In genomic region chr7:71343039-71343438, GRCh38 we compare ENCODE assay signal across 19 cellular contexts.
DNase-seq lines count a peak whose midpoint lies in the region; ATAC-seq, FAIRE-seq and TF ChIP-seq lines count a peak whose summit lies in the region.
"Had no signal": no experiment of that assay in that cellular context is flagged by ENCODE, and none has a peak within 500 bp of the region (broad histone marks: within the 10 kb centered on the region; RNA-seq: fewer than 3 reads in every experiment).

No MANE protein-coding gene starts in this region.

- no peak overlapping the region for H3K4me3 Mint-ChIP-seq in WTC11
- no peak overlapping the region for H3K4me3 Mint-ChIP-seq in neural progenitor cell
- H3K4me3 Mint-ChIP-seq: CD4-positive, alpha-beta memory T cell had no signal

- H4K20me1 ChIP-seq in neural progenitor cell (ENCODE audit: low read depth): no peaks in the 10 kb centered on the region

- POLR2A ChIA-PET in WTC11 (lab: Charles Lee): interaction anchor here (0.5 kb wide), 1 partner anchor 129 kb away, joined by 3 read pairs; no protein-coding TSS in a partner anchor

- peak overlapping the region; percentile 14 for H3K27ac ChIP-seq in neural progenitor cell
- H3K27ac ChIP-seq: GM23248 had no signal

- H3K9me3 Mint-ChIP-seq in WTC11 (peaks cover 28% of the 10 kb centered on the region), neural progenitor cell (peaks cover 8% of the 10 kb centered on the region)

- peaks cover 6% of the 10 kb centered on the region for H3K36me3 ChIP-seq in neural progenitor cell

- no peak overlapping the region for H3K4me3 ChIP-seq in neural progenitor cell
- H3K4me3 ChIP-seq: GM23248 had no signal

- H3K36me3 Mint-ChIP-seq in WTC11: peaks cover 37% of the 10 kb centered on the region
- peaks cover 4% of the 10 kb centered on the region for H3K36me3 Mint-ChIP-seq in neural progenitor cell
- H3K36me3 Mint-ChIP-seq: CD4-positive, alpha-beta memory T cell had no signal

- H3K9me3 ChIP-seq in neural progenitor cell (ENCODE audit: low read depth): peaks cover 6% of the 10 kb centered on the region

- H3K9ac ChIP-seq in neural progenitor cell: no peak overlapping the region
- H3K9ac ChIP-seq: GM23248 had no signal

- peaks cover 20% of the 10 kb centered on the region for H3K79me2 ChIP-seq in neural progenitor cell (ENCODE audit: low read depth)

- no peak overlapping the region for H2AFZ ChIP-seq in neural progenitor cell (replicated peaks)
- H2AFZ ChIP-seq: GM23248 had no signal

- peaks cover 5% of the 10 kb centered on the region for H3F3A ChIP-seq in neural progenitor cell (ENCODE audit: low read depth)

- no peak overlapping the region for H3K4me2 ChIP-seq in neural progenitor cell

- FAIRE-seq in D721Med (lab: Jason Lieb, UNC): no peak
- FAIRE-seq: G401.6, GM12892, H1 had no signal

- TF ChIP-seq CTCF in D721Med (IDR thresholded peaks at IDR 0.05; ENCODE audit: insufficient read depth, missing control alignments): no peak
- no peak for TF ChIP-seq CTCF in WTC11 (IDR thresholded peaks at IDR 0.05)
- TF ChIP-seq CTCF in neural progenitor cell (IDR thresholded peaks at IDR 0.05): no peak

- peaks cover 64% of the 10 kb centered on the region for H3K4me1 Mint-ChIP-seq in WTC11
- no peaks in the 10 kb centered on the region for H3K4me1 Mint-ChIP-seq in neural progenitor cell
- H3K4me1 Mint-ChIP-seq: CD4-positive, alpha-beta memory T cell had no signal

- H3K27me3 Mint-ChIP-seq in WTC11 (ENCODE audit: low read depth) (no peaks in the 10 kb centered on the region), neural progenitor cell (ENCODE audit: insufficient read depth, low read depth) (no peaks in the 10 kb centered on the region)
- H3K27me3 Mint-ChIP-seq: CD4-positive, alpha-beta memory T cell had no signal

- no peaks in the 10 kb centered on the region for H3K27me3 ChIP-seq in neural progenitor cell

- DNase-seq in NCI-H82 (lab: John Stamatoyannopoulos, UW) (peak; percentile 23), NCI-H82 treated with DMSO at 0.1 percent for 48 hours (lab: John Stamatoyannopoulos, UW; ENCODE audit: unreplicated experiment) (no peak), D721Med (ENCODE audit: insufficient read length, low spot score) (peak; percentile 22), WTC11 (ENCODE audit: low spot score) (no peak), neural progenitor cell (ENCODE audit: low spot score) (no peak), SIG-M5 (lab: John Stamatoyannopoulos, UW) (no peak)
- DNase-seq: C1 segment of cervical spinal cord; Calu3; CD4-positive, alpha-beta memory T cell; COR-L47; DMS153; DND-41; GM23248; H7; HCEC 1CT had no signal

- no peaks in the 10 kb centered on the region for H3K4me1 ChIP-seq in neural progenitor cell

- CTCF ChIA-PET in WTC11 (lab: Charles Lee): interaction anchor here (1.4 kb wide), 1 partner anchor 390 kb away, joined by 3 read pairs; no protein-coding TSS in a partner anchor

- peak overlapping the region; percentile 55; the same call in 1 of the 2 replicates for H3K27ac Mint-ChIP-seq in WTC11
- no peak overlapping the region for H3K27ac Mint-ChIP-seq in neural progenitor cell
- H3K27ac Mint-ChIP-seq: CD4-positive, alpha-beta memory T cell had no signal

- peak; percentile 28; the same call in 1 of the 2 replicates for ATAC-seq in WTC11
- ATAC-seq in HG02840 (IDR thresholded peaks at IDR 0.05; ENCODE audit: low FRiP score, unreplicated experiment): no peak

TF ChIP-seq in WTC11, 78 proteins besides CTCF, POLR2A, EP300 and RAD21:
- TF ChIP-seq RELA (CRISPR knock-in tag; IDR thresholded peaks at IDR 0.05; ENCODE audit: borderline replicate concordance): no peak
- no peak for TF ChIP-seq GRHL2 (CRISPR knock-in tag; IDR thresholded peaks at IDR 0.05; ENCODE audit: insufficient replicate concordance, severe bottlenecking)
- no peak for TF ChIP-seq EMX1 (CRISPR knock-in tag; IDR thresholded peaks at IDR 0.05)
- no peak for TF ChIP-seq PRRX2 (CRISPR knock-in tag; IDR thresholded peaks at IDR 0.05)
- TF ChIP-seq NFYB (CRISPR knock-in tag; conservative IDR thresholded peaks at IDR 0.05; ENCODE audit: low read depth): no peak
- TF ChIP-seq RORB (CRISPR knock-in tag; IDR thresholded peaks at IDR 0.05): no peak
- no peak for TF ChIP-seq ZNF416 (CRISPR knock-in tag; IDR thresholded peaks at IDR 0.05)
TF ChIP-seq in WTC11: peak in this region for 0.

Comparison
In these comparisons a context has a peak if more than half of its experiments do, and no peak if none do; other contexts are left out.
1. DNase-seq: peak in NCI-H82 (single experiment) and D721Med (single experiment); none in NCI-H82 treated with DMSO at 0.1 percent for 48 hours (single experiment), WTC11 (single experiment), neural progenitor cell (single experiment) and SIG-M5 (single experiment).